19 cellular contexts compared by ENCODE assay signal in the genomic region with DNA sequence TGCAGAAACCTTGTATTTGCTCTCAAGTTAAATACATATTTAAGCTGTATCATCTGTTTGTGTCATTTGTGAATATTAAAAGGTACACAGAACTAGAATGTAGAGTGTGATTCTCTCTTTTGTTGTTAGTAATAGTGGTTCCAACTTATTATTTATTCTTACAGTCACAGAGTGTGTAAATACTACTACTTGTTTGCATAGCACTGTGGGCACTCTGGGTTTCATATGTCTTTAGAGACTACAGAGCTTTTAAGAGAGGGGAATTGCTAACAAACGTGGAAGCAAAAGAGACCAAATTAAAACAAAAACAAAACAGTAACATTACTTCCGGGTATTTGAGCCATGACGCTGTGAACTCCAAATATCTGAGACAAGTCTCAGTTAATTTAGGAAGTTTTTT.
DNase-seq lines count a peak whose midpoint lies in the region; ATAC-seq, FAIRE-seq and TF ChIP-seq lines count a peak whose summit lies in the region.
"Had no signal": no experiment of that assay in that cellular context is flagged by ENCODE, and none has a peak within 500 bp of the region (broad histone marks: within the 10 kb centered on the region; RNA-seq: fewer than 3 reads in every experiment).

No MANE protein-coding gene starts in this region.

- H2BK5ac ChIP-seq in IMR-90 (ENCODE audit: low read depth, low read length, poor library complexity, severe bottlenecking): peak overlapping the region; percentile 53

- H3K9me3 Mint-ChIP-seq in chondrocyte (ENCODE audit: low read depth): no peaks in the 10 kb centered on the region
- H3K9me3 Mint-ChIP-seq: activated naive CD4-positive, alpha-beta T cell treated with anti-CD3 and anti-CD28 coated beads for 36 hours had no signal

- TF ChIP-seq POLR2A in A549 (IDR thresholded peaks at IDR 0.05; ENCODE audit: low read length) (no peak), IMR-90 (IDR thresholded peaks at IDR 0.05; ENCODE audit: low read depth, low read length) (no peak)

- no peak overlapping the region for H2AK5ac ChIP-seq in IMR-90 (ENCODE audit: low read depth, low read length)

- no peak overlapping the region for H2AFZ ChIP-seq in IMR-90 (replicated peaks; ENCODE audit: low read length, poor library complexity)

- FAIRE-seq in A549 (lab: Jason Lieb, UNC): no peak
- FAIRE-seq: GM12891 had no signal

- no peak overlapping the region for H3K56ac ChIP-seq in IMR-90 (ENCODE audit: extremely low read depth, insufficient read depth, low read length)

- H4K5ac ChIP-seq in IMR-90 (ENCODE audit: low read depth, low read length): no peak overlapping the region; the same call in none of the 2 replicates

- no peaks in the 10 kb centered on the region for H3K36me3 ChIP-seq in IMR-90 (ENCODE audit: control insufficient read depth, insufficient read depth, low read length)
- H3K36me3 ChIP-seq in lower lobe of right lung: no peaks in the 10 kb centered on the region
- no peaks in the 10 kb centered on the region for H3K36me3 ChIP-seq in ascending aorta
- H3K36me3 ChIP-seq: left ventricle myocardium inferior had no signal

- in situ Hi-C loops in IMR-90 (cut with MboI; ENCODE audit: low sequenced_read_pairs): no loop called here

- no peak overlapping the region for H2AK9ac ChIP-seq in IMR-90 (replicated peaks; ENCODE audit: low read depth, low read length, poor library complexity)

- no peak for TF ChIP-seq CTCF in A549 (IDR thresholded peaks at IDR 0.05)
- no peak for TF ChIP-seq CTCF in IMR-90 (conservative IDR thresholded peaks at IDR 0.05; ENCODE audit: low read depth, low read length)
- no peak for TF ChIP-seq CTCF in chondrocyte (IDR thresholded peaks at IDR 0.05)
- TF ChIP-seq CTCF in lower lobe of right lung (IDR thresholded peaks at IDR 0.05): no peak
- no peak for TF ChIP-seq CTCF in ascending aorta (IDR thresholded peaks at IDR 0.05)
- TF ChIP-seq CTCF in dorsolateral prefrontal cortex (IDR thresholded peaks at IDR 0.05 in 54 of 56, conservative IDR thresholded peaks at IDR 0.05 in 2 of 56; ENCODE audit: low read depth in 1 of 56, partially characterized antibody in 56 of 56): no peak

- peak overlapping the region; percentile 37; the same call in 1 of the 2 replicates for H3K14ac ChIP-seq in IMR-90 (replicated peaks; ENCODE audit: low read depth, low read length)

- CTCF ChIA-PET in A549 (lab: Yijun Ruan, JAX) (no interaction called here), IMR-90 (lab: Yijun Ruan, JAX) (interaction anchor here (0.6 to 1.1 kb wide), 5 partner anchors 11 to 569 kb away, joined by 3 to 6 read pairs (median 3); no protein-coding TSS in a partner anchor)

- H3K4me1 ChIP-seq in A549 (peaks cover 13% of the 10 kb centered on the region), IMR-90 (ENCODE audit: control insufficient read depth, insufficient read depth, low read length) (peaks cover 2% of the 10 kb centered on the region; the same call in 1 of the 2 replicates), lower lobe of right lung (no peaks in the 10 kb centered on the region), ascending aorta (peaks cover 0 to 3% of the 10 kb centered on the region in 2 donors)
- H3K4me1 ChIP-seq: left ventricle myocardium inferior had no signal

- H3K18ac ChIP-seq in IMR-90 (ENCODE audit: low read depth, low read length): no peak overlapping the region; the same call in 1 of the 2 replicates

- no peak overlapping the region; the same call in 1 of the 2 replicates for H3K4ac ChIP-seq in IMR-90 (ENCODE audit: low read depth, low read length)

- H3K9me3 ChIP-seq in A549 (no peaks in the 10 kb centered on the region), IMR-90 (ENCODE audit: control insufficient read depth, insufficient read depth, low read length) (no peaks in the 10 kb centered on the region), lower lobe of right lung (no peaks in the 10 kb centered on the region), ascending aorta (no peaks in the 10 kb centered on the region)
- H3K9me3 ChIP-seq: left ventricle myocardium inferior had no signal

- H3K27ac Mint-ChIP-seq in chondrocyte (ENCODE audit: unreplicated experiment): no peak overlapping the region
- H3K27ac Mint-ChIP-seq: activated naive CD4-positive, alpha-beta T cell treated with anti-CD3 and anti-CD28 coated beads for 36 hours; naive thymus-derived CD4-positive, alpha-beta T cell had no signal

- 22% methylated on average over 3 of the region's 3 CpGs for WGBS in A549 (ENCODE audit: missing lambda C conversion rate)
- WGBS in IMR-90 (ENCODE audit: extremely low coverage in 2 of 2, insufficient read length in 1 of 2), 2 experiments: no CpG with 5 or more reads among the region's 3 CpGs

- H3K9ac ChIP-seq in IMR-90 (ENCODE audit: low read depth, low read length): no peak overlapping the region

- TF ChIP-seq EP300 in A549 (IDR thresholded peaks at IDR 0.05): no peak

- H2BK15ac ChIP-seq in IMR-90 (ENCODE audit: low read depth, low read length): peak overlapping the region; percentile 65; the same call in 1 of the 3 replicates

- H2BK120ac ChIP-seq in IMR-90 (ENCODE audit: low read depth, low read length): peak overlapping the region; percentile 65; the same call in 1 of the 2 replicates

- H3K4me2 ChIP-seq in A549 (peak overlapping the region; percentile 59), IMR-90 (ENCODE audit: low read depth, low read length) (peak overlapping the region; percentile 66; the same call in 1 of the 2 replicates)

- DNase-seq in A549 (ENCODE audit: low read depth in 1 of 2, low spot score in 1 of 2): peak in 1 of 2 experiments; percentile 31
- DNase-seq in IMR-90: peak; percentile 1
- DNase-seq in chondrocyte (ENCODE audit: low spot score): no peak
- no peak for DNase-seq in lower lobe of right lung
- DNase-seq in ascending aorta (ENCODE audit: low spot score in 2 of 2): no peak
- DNase-seq in activated effector memory CD4-positive, alpha-beta T cell treated with Interleukin-2 at 50 U/mL for 16 hours: no peak
- DNase-seq in dorsolateral prefrontal cortex: no peak
- DNase-seq: activated CD4-positive, alpha-beta T cell treated with anti-CD3 and anti-CD28 coated beads for 4 hours; activated naive CD4-positive, alpha-beta T cell treated with anti-CD3 and anti-CD28 coated beads for 36 hours; effector CD8-positive, alpha-beta T cell; GDM1; hypothalamus; left ventricle myocardium inferior; naive thymus-derived CD4-positive, alpha-beta T cell; NCI-H1436 treated with DMSO at 0.1 percent for 48 hours; NCI-H446 had no signal

- POLR2A ChIA-PET in A549 (lab: Yijun Ruan, JAX): no interaction called here
- POLR2A ChIA-PET in IMR-90 (lab: Charles Lee; ENCODE audit: unreplicated experiment): no interaction called here

- H4K91ac ChIP-seq in IMR-90 (ENCODE audit: insufficient read depth, low read depth, low read length): 0 out of 2 replicates have a peak overlapping the region, but pooled peaks have one; percentile 6

- ATAC-seq in A549 (peak in 1 of 2 experiments; percentile 65; a peak in 3 of 6 replicates), IMR-90 (ENCODE audit: low read depth) (peak; percentile 42; the same call in 1 of the 2 replicates), lower lobe of right lung (peak; percentile 23 to 60), HG02623 (IDR thresholded peaks at IDR 0.05; ENCODE audit: unreplicated experiment) (no peak)
- ATAC-seq: naive thymus-derived CD4-positive, alpha-beta T cell; SK-N-SH treated with all-trans-retinoic acid at 6 μM for 48 hours had no signal

- H3K23ac ChIP-seq in IMR-90 (ENCODE audit: low read depth, low read length): no peak overlapping the region

- H3K4me3 ChIP-seq in A549 (no peak overlapping the region), IMR-90 (ENCODE audit: insufficient read depth, low read depth, low read length) (no peak overlapping the region), lower lobe of right lung (no peak overlapping the region), ascending aorta (no peak overlapping the region), dorsolateral prefrontal cortex (no peak overlapping the region)
- H3K4me3 ChIP-seq: left ventricle myocardium inferior had no signal

- H2BK20ac ChIP-seq in IMR-90 (ENCODE audit: low read depth, low read length): peak overlapping the region; percentile 45; the same call in 1 of the 2 replicates

- H3K27ac ChIP-seq in A549: no peak overlapping the region
- H3K27ac ChIP-seq in IMR-90 (ENCODE audit: insufficient read depth, low read length): peak overlapping the region; percentile 68; the same call in 1 of the 2 replicates
- no peak overlapping the region for H3K27ac ChIP-seq in lower lobe of right lung
- H3K27ac ChIP-seq in ascending aorta: no peak overlapping the region
- H3K27ac ChIP-seq in dorsolateral prefrontal cortex: no peak overlapping the region
- H3K27ac ChIP-seq: left ventricle myocardium inferior had no signal

- BruUV-seq in IMR-90 (replicated peaks; lab: Mats Ljungman, UMichigan): no TSS peak

- intact Hi-C loops in IMR-90 (cut with micrococcal nuclease): loop anchor here (10.0 kb wide), 1 partner anchor 219 kb away; no protein-coding TSS in a partner anchor
- intact Hi-C loops in lower lobe of right lung (cut with DNase I): no loop called here
- intact Hi-C loops in ascending aorta (cut with DNase I): no loop called here
- intact Hi-C loops in dorsolateral prefrontal cortex (cut with DNase I): no loop called here

- H4K8ac ChIP-seq in IMR-90 (ENCODE audit: low read depth in 2 of 2, low read length in 2 of 2): peak overlapping the region; percentile 61 to 83

- dilution Hi-C loops in IMR-90 (cut with HindIII; ENCODE audit: low sequenced_read_pairs, unreplicated experiment): no loop called here

- H3K4me3 Mint-ChIP-seq in chondrocyte (ENCODE audit: unreplicated experiment): peak overlapping the region; percentile 31
- H3K4me3 Mint-ChIP-seq: activated naive CD4-positive, alpha-beta T cell treated with anti-CD3 and anti-CD28 coated beads for 36 hours had no signal

- peaks cover 3% of the 10 kb centered on the region; the same call in 1 of the 2 replicates for H3K9me1 ChIP-seq in IMR-90 (ENCODE audit: insufficient read depth, low read length)

- TF ChIP-seq RAD21 in A549 (conservative IDR thresholded peaks at IDR 0.05 in 1 of 2, IDR thresholded peaks at IDR 0.05 in 1 of 2) (no peak), IMR-90 (IDR thresholded peaks at IDR 0.05; ENCODE audit: low read length) (no peak)

- H3K27me3 ChIP-seq in IMR-90 (ENCODE audit: control insufficient read depth, insufficient read depth, low read length) (no peaks in the 10 kb centered on the region), lower lobe of right lung (ENCODE audit: low read depth) (no peaks in the 10 kb centered on the region), ascending aorta (no peaks in the 10 kb centered on the region), dorsolateral prefrontal cortex (no peaks in the 10 kb centered on the region)

- no peaks in the 10 kb centered on the region for H3K36me3 Mint-ChIP-seq in chondrocyte (ENCODE audit: low read depth)
- H3K36me3 Mint-ChIP-seq: naive thymus-derived CD4-positive, alpha-beta T cell had no signal

- H3K4me1 Mint-ChIP-seq in chondrocyte (ENCODE audit: low read depth): peaks cover 21% of the 10 kb centered on the region
- H3K4me1 Mint-ChIP-seq: naive thymus-derived CD4-positive, alpha-beta T cell had no signal

- no peaks in the 10 kb centered on the region for H3K27me3 Mint-ChIP-seq in chondrocyte (ENCODE audit: low read depth)

- H3K79me1 ChIP-seq in IMR-90 (ENCODE audit: low read depth in 1 of 2, low read length in 2 of 2): no peaks in the 10 kb centered on the region

- H4K20me1 ChIP-seq in IMR-90 (ENCODE audit: insufficient read depth, low read length): no peaks in the 10 kb centered on the region

TF ChIP-seq in A549, 52 proteins besides CTCF, POLR2A, EP300 and RAD21 (continues in another document):
- TF ChIP-seq SMC3 (IDR thresholded peaks at IDR 0.05): no peak
